Comparison of ENCODE assay signal across 8 cellular contexts in the genomic region with DNA sequence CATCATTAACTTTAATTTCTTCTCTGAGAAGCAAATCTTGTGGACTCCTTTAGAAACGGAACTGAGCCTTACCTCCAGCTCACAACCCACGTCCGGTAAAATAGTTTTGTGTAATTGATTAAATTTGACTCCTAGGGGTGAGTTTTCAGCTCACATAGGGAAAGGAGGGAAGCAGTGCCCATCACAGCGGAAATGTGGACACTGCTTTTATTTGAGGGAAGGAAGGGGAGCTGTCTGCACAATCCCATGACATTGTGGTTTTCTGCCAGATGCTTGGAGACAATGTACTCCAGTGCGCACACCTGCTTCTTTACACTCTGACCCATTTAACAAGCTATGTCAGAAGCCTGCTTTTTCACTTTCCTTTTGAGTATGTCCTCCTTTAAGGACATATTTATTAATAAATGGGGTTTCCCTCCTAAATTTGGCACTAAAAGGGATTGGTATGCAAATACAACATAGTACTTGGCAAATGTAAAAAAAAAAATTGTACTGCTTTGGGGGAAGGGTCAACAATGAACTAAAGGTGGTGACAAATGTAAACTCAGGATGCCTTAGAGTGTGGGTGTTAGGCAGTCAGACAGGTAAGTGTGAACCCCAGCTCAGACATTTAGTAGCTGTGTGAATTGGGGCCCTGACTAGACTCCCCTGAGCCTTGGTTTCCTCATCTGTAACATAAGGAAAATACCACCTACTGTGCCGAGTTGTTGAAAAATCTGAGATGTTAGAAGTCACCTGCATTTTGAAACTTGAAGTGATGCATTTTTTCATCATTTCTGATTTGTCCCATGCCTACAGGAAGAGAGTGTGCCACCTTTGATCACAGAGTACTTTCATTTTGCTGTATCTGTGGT.
DNase-seq lines count a peak whose midpoint lies in the region; ATAC-seq and TF ChIP-seq lines count a peak whose summit lies in the region.

No MANE protein-coding gene starts in this region.

- TF ChIP-seq CTCF in foreskin keratinocyte (conservative IDR thresholded peaks at IDR 0.05) (no peak), lower leg skin (IDR thresholded peaks at IDR 0.05) (no peak)

- peak overlapping the region; percentile 77 for H3K27ac ChIP-seq in foreskin keratinocyte

- ATAC-seq in GM21786 (IDR thresholded peaks at IDR 0.05; ENCODE audit: unreplicated experiment) (peak; percentile 72), foreskin keratinocyte (no peak)

- intact Hi-C loops in lower leg skin (cut with DNase I; ENCODE audit: low total_unique reads), result no loop called here

- no peak overlapping the region for H3K4me3 ChIP-seq in lower leg skin (ENCODE audit: low read depth, poor library complexity, severe bottlenecking)

- 76% methylated on average over 6 of the region's 6 CpGs for WGBS in lower leg skin, 2 donors

- H3K4me1 ChIP-seq in foreskin keratinocyte, result peaks cover 14% of the 10 kb centered on the region

- no peaks in the 10 kb centered on the region for H3K27me3 ChIP-seq in foreskin keratinocyte

- peak; percentile 37 for DNase-seq in NCI-H2029 (lab: John Stamatoyannopoulos, UW)
- no peak for DNase-seq in NCI-H2029 treated with DMSO at 0.1 percent for 48 hours (lab: John Stamatoyannopoulos, UW)
- peak; percentile 57 for DNase-seq in NCI-H146 (lab: John Stamatoyannopoulos, UW)
- DNase-seq in foreskin keratinocyte, result no peak
- no peak for DNase-seq in NK-92 (lab: John Stamatoyannopoulos, UW; ENCODE audit: unreplicated experiment)
- DNase-seq in SKM-1 treated with dmso at 0.1 percent for 144 hours (lab: John Stamatoyannopoulos, UW; ENCODE audit: unreplicated experiment), result no peak
- DNase-seq in lower leg skin (ENCODE audit: low spot score in 2 of 2), result no peak

- TF ChIP-seq POLR2A in lower leg skin (IDR thresholded peaks at IDR 0.05), result no peak

Comparison
In these comparisons a context has a peak if more than half of its experiments do, and no peak if none do; other contexts are left out.
1. DNase-seq: peak in NCI-H2029 (single experiment) and NCI-H146 (single experiment); none in NCI-H2029 treated with DMSO at 0.1 percent for 48 hours (single experiment), foreskin keratinocyte (0 of 2), NK-92 (single experiment), SKM-1 treated with dmso at 0.1 percent for 144 hours (single experiment) and lower leg skin (0 of 2).